ENCODE assay signal across 1 cellular context in the genomic region with DNA sequence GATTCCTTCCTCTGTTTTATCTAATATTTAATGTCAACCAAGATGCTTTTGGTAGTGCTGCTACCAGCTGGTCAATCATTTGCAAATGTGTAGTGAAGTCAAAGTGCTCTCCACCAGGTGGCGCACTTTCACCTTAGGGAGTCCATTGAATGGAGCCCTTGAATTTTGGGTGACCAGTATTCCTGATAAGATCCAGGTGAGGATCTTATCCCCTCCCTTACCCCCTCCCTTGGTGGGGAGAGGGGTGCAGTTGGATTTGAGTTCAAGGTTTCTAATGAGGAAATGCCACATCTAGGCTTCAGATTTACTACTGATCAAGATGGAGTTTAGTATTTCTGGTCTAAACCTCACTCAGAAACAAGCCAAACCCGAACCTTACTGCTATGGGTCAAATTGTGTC.
TF ChIP-seq lines count a peak whose summit lies in the region.

No MANE protein-coding gene starts in this region.

TF ChIP-seq in HepG2, 621 proteins besides CTCF, POLR2A, EP300 and RAD21 (continued from another document and continues in another):
- TF ChIP-seq, protein P1, sequence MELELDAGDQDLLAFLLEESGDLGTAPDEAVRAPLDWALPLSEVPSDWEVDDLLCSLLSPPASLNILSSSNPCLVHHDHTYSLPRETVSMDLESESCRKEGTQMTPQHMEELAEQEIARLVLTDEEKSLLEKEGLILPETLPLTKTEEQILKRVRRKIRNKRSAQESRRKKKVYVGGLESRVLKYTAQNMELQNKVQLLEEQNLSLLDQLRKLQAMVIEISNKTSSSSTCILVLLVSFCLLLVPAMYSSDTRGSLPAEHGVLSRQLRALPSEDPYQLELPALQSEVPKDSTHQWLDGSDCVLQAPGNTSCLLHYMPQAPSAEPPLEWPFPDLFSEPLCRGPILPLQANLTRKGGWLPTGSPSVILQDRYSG (CRISPR knock-in tag; IDR thresholded peaks at IDR 0.05): no peak
- TF ChIP-seq FOSL2 (CRISPR knock-in tag; IDR thresholded peaks at IDR 0.05): peak; percentile 66
- 0 out of 2 replicates have a peak, but pooled peaks have one; percentile 21 for TF ChIP-seq HMG20B (CRISPR knock-in tag; conservative IDR thresholded peaks at IDR 0.05)
- TF ChIP-seq NFIC (IDR thresholded peaks at IDR 0.05; ENCODE audit: low read length): no peak
- 0 out of 2 replicates have a peak, but pooled peaks have one; percentile 13 for TF ChIP-seq ZNF598 (CRISPR knock-in tag; IDR thresholded peaks at IDR 0.05; ENCODE audit: borderline replicate concordance)
- no peak for TF ChIP-seq RXRA (CRISPR knock-in tag; IDR thresholded peaks at IDR 0.05)
- no peak for TF ChIP-seq SPEN (CRISPR knock-in tag; IDR thresholded peaks at IDR 0.05; ENCODE audit: low read depth)
- no peak for TF ChIP-seq ZSCAN29 (CRISPR knock-in tag; conservative IDR thresholded peaks at IDR 0.05)
- TF ChIP-seq SRY (CRISPR knock-in tag; IDR thresholded peaks at IDR 0.05): no peak
- no peak for TF ChIP-seq GTF2F1 (IDR thresholded peaks at IDR 0.05; ENCODE audit: low read length)
- TF ChIP-seq KDM5B (CRISPR knock-in tag; IDR thresholded peaks at IDR 0.05; ENCODE audit: borderline replicate concordance): no peak
- no peak for TF ChIP-seq ZFP1 (CRISPR knock-in tag; IDR thresholded peaks at IDR 0.05)
- TF ChIP-seq CBX2 (IDR thresholded peaks at IDR 0.05; ENCODE audit: low read depth, low read length): no peak
- TF ChIP-seq CBX2 (CRISPR knock-in tag; IDR thresholded peaks at IDR 0.05; ENCODE audit: low read depth): no peak
- TF ChIP-seq ZBTB37 (CRISPR knock-in tag; IDR thresholded peaks at IDR 0.05): no peak
- TF ChIP-seq PHF8 (CRISPR knock-in tag; IDR thresholded peaks at IDR 0.05): no peak
- TF ChIP-seq ZNF138 (CRISPR knock-in tag; IDR thresholded peaks at IDR 0.05; ENCODE audit: low read depth): no peak
- 0 out of 2 replicates have a peak, but pooled peaks have one; percentile 46 for TF ChIP-seq FOXO1 (CRISPR knock-in tag; IDR thresholded peaks at IDR 0.05)
- no peak for TF ChIP-seq NFYB (CRISPR knock-in tag; IDR thresholded peaks at IDR 0.05)
- TF ChIP-seq BRD4 (CRISPR knock-in tag; IDR thresholded peaks at IDR 0.05): no peak
- TF ChIP-seq GATAD2A (CRISPR knock-in tag; IDR thresholded peaks at IDR 0.05): peak; percentile 79
- TF ChIP-seq XRCC5 (optimal IDR thresholded peaks at IDR 0.05; ENCODE audit: low read length): no peak
- peak; percentile 44; the same call in 1 of the 2 replicates for TF ChIP-seq THAP11 (CRISPR knock-in tag; IDR thresholded peaks at IDR 0.05)
- peak; percentile 67; the same call in 1 of the 2 replicates for TF ChIP-seq ZSCAN31 (CRISPR knock-in tag; IDR thresholded peaks at IDR 0.05; ENCODE audit: low read depth)
- no peak for TF ChIP-seq KDM6A (CRISPR knock-in tag; IDR thresholded peaks at IDR 0.05; ENCODE audit: low read depth)
- peak; percentile 62 for TF ChIP-seq ERF (CRISPR knock-in tag; IDR thresholded peaks at IDR 0.05)
- no peak for TF ChIP-seq ZFAT (CRISPR knock-in tag; conservative IDR thresholded peaks at IDR 0.05)
- TF ChIP-seq, protein P2, sequence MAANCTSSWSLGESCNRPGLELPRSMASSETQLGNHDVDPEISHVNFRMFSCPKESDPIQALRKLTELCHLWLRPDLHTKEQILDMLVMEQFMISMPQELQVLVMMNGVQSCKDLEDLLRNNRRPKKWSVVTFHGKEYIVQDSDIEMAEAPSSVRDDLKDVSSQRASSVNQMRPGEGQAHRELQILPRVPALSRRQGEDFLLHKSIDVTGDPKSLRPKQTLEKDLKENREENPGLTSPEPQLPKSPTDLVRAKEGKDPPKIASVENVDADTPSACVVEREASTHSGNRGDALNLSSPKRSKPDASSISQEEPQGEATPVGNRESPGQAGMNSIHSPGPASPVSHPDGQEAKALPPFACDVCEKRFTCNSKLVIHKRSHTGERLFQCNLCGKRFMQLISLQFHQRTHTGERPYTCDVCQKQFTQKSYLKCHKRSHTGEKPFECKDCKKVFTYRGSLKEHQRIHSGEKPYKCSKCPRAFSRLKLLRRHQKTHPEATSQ (CRISPR knock-in tag; IDR thresholded peaks at IDR 0.05; ENCODE audit: borderline replicate concordance): no peak
- TF ChIP-seq, protein P3, sequence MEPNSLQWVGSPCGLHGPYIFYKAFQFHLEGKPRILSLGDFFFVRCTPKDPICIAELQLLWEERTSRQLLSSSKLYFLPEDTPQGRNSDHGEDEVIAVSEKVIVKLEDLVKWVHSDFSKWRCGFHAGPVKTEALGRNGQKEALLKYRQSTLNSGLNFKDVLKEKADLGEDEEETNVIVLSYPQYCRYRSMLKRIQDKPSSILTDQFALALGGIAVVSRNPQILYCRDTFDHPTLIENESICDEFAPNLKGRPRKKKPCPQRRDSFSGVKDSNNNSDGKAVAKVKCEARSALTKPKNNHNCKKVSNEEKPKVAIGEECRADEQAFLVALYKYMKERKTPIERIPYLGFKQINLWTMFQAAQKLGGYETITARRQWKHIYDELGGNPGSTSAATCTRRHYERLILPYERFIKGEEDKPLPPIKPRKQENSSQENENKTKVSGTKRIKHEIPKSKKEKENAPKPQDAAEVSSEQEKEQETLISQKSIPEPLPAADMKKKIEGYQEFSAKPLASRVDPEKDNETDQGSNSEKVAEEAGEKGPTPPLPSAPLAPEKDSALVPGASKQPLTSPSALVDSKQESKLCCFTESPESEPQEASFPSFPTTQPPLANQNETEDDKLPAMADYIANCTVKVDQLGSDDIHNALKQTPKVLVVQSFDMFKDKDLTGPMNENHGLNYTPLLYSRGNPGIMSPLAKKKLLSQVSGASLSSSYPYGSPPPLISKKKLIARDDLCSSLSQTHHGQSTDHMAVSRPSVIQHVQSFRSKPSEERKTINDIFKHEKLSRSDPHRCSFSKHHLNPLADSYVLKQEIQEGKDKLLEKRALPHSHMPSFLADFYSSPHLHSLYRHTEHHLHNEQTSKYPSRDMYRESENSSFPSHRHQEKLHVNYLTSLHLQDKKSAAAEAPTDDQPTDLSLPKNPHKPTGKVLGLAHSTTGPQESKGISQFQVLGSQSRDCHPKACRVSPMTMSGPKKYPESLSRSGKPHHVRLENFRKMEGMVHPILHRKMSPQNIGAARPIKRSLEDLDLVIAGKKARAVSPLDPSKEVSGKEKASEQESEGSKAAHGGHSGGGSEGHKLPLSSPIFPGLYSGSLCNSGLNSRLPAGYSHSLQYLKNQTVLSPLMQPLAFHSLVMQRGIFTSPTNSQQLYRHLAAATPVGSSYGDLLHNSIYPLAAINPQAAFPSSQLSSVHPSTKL (CRISPR knock-in tag; IDR thresholded peaks at IDR 0.05): peak; percentile 42; the same call in 1 of the 2 replicates
- peak; percentile 70; the same call in 1 of the 2 replicates for TF ChIP-seq TOPORS (CRISPR knock-in tag; IDR thresholded peaks at IDR 0.05)
- no peak for TF ChIP-seq SIN3B (IDR thresholded peaks at IDR 0.05; ENCODE audit: low read length)
- TF ChIP-seq, protein P4, sequence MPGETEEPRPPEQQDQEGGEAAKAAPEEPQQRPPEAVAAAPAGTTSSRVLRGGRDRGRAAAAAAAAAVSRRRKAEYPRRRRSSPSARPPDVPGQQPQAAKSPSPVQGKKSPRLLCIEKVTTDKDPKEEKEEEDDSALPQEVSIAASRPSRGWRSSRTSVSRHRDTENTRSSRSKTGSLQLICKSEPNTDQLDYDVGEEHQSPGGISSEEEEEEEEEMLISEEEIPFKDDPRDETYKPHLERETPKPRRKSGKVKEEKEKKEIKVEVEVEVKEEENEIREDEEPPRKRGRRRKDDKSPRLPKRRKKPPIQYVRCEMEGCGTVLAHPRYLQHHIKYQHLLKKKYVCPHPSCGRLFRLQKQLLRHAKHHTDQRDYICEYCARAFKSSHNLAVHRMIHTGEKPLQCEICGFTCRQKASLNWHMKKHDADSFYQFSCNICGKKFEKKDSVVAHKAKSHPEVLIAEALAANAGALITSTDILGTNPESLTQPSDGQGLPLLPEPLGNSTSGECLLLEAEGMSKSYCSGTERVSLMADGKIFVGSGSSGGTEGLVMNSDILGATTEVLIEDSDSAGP (CRISPR knock-in tag; IDR thresholded peaks at IDR 0.05; ENCODE audit: borderline replicate concordance): no peak
- no peak for TF ChIP-seq NONO (IDR thresholded peaks at IDR 0.05)
- no peak for TF ChIP-seq NONO (CRISPR knock-in tag; conservative IDR thresholded peaks at IDR 0.05)
- no peak for TF ChIP-seq MED1 (CRISPR knock-in tag; IDR thresholded peaks at IDR 0.05)
- TF ChIP-seq, protein P5, sequence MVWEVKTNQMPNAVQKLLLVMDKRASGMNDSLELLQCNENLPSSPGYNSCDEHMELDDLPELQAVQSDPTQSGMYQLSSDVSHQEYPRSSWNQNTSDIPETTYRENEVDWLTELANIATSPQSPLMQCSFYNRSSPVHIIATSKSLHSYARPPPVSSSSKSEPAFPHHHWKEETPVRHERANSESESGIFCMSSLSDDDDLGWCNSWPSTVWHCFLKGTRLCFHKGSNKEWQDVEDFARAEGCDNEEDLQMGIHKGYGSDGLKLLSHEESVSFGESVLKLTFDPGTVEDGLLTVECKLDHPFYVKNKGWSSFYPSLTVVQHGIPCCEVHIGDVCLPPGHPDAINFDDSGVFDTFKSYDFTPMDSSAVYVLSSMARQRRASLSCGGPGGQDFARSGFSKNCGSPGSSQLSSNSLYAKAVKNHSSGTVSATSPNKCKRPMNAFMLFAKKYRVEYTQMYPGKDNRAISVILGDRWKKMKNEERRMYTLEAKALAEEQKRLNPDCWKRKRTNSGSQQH (CRISPR knock-in tag; IDR thresholded peaks at IDR 0.05; ENCODE audit: low read depth): no peak
- no peak for TF ChIP-seq TIGD3 (CRISPR knock-in tag; IDR thresholded peaks at IDR 0.05; ENCODE audit: borderline replicate concordance)
- TF ChIP-seq SETDB1 (CRISPR knock-in tag; IDR thresholded peaks at IDR 0.05; ENCODE audit: borderline replicate concordance): no peak
- TF ChIP-seq ZNF160 (CRISPR knock-in tag; IDR thresholded peaks at IDR 0.05): no peak
- TF ChIP-seq PLRG1 (conservative IDR thresholded peaks at IDR 0.05): no peak
- TF ChIP-seq ZNF124 (CRISPR knock-in tag; IDR thresholded peaks at IDR 0.05): peak; percentile 45; the same call in 1 of the 2 replicates
- TF ChIP-seq AKNA (CRISPR knock-in tag; IDR thresholded peaks at IDR 0.05; ENCODE audit: borderline replicate concordance): no peak
- TF ChIP-seq BORCS8-MEF2B (CRISPR knock-in tag; IDR thresholded peaks at IDR 0.05): no peak
- TF ChIP-seq NR0B2 (CRISPR knock-in tag; IDR thresholded peaks at IDR 0.05): no peak
- TF ChIP-seq DPF2 (CRISPR knock-in tag; IDR thresholded peaks at IDR 0.05; ENCODE audit: borderline replicate concordance, low read depth): no peak
- TF ChIP-seq ZNF740 (CRISPR knock-in tag; IDR thresholded peaks at IDR 0.05): no peak
- TF ChIP-seq ZZZ3 (CRISPR knock-in tag; IDR thresholded peaks at IDR 0.05; ENCODE audit: borderline replicate concordance): no peak
- TF ChIP-seq TCF7L2 (IDR thresholded peaks at IDR 0.05; ENCODE audit: low read depth, low read length): no peak
